In genomic region chr16:19429271-19429670, GRCh38 we compare ENCODE assay signal across 19 cellular contexts. TPM values are rescaled to one million over a fixed set of nuclear protein-coding genes. Genes with fewer than 3 reads are reported as not detected.
DNase-seq lines count a peak whose midpoint lies in the region; ATAC-seq, FAIRE-seq and TF ChIP-seq lines count a peak whose summit lies in the region.
"Had no signal": no experiment of that assay in that cellular context is flagged by ENCODE, and none has a peak within 500 bp of the region (broad histone marks: within the 10 kb centered on the region; RNA-seq: fewer than 3 reads in every experiment).

No MANE protein-coding gene starts in this region.

- no peak for TF ChIP-seq CTCF in transverse colon (IDR thresholded peaks at IDR 0.05)

- peak; percentile 22 for DNase-seq in NCI-H345 (lab: John Stamatoyannopoulos, UW)
- no peak for DNase-seq in NCI-H345 treated with DMSO at 0.1 percent for 48 hours (lab: John Stamatoyannopoulos, UW; ENCODE audit: unreplicated experiment)
- DNase-seq in NCI-H2196 treated with DMSO at 0.1 percent for 48 hours (lab: John Stamatoyannopoulos, UW; ENCODE audit: unreplicated experiment), result peak; percentile 83
- no peak for DNase-seq in transverse colon
- no peak for DNase-seq in 8988T
- DNase-seq: adrenal gland; EL; left ventricle myocardium superior; NCI-H526; stimulated activated naive B cell treated with anti-CD40 and anti-IgM and Interleukin-4, amounts not matched to agents 10 μg/mL and 1 μg/mL and 100 μg/mL, for 72 hours; WERI-Rb-1 had no signal

- no peaks in the 10 kb centered on the region for H3K36me3 ChIP-seq in transverse colon
- H3K36me3 ChIP-seq: adrenal gland, tibial nerve, WERI-Rb-1 had no signal

- intact Hi-C loops in transverse colon (cut with DNase I; ENCODE audit: low total_unique reads), result no loop called here

- H3K27ac ChIP-seq in transverse colon, result peak overlapping the region; percentile 20 to 83 (median 63)
- H3K27ac ChIP-seq: adrenal gland, WERI-Rb-1 had no signal

- TF ChIP-seq EP300 in transverse colon (IDR thresholded peaks at IDR 0.05; ENCODE audit: low read depth), result no peak

- no peak overlapping the region for H3K4me3 ChIP-seq in transverse colon
- H3K4me3 ChIP-seq: adrenal gland, tibial nerve had no signal

- TF ChIP-seq POLR2A in transverse colon (IDR thresholded peaks at IDR 0.05), result no peak

- peak; percentile 93 for FAIRE-seq in islet of Langerhans (lab: Jason Lieb, UNC)
- FAIRE-seq: A204.1 had no signal

- in situ Hi-C loops in transverse colon (cut with MboI; ENCODE audit: low pct_ligation_motif_present in 1 of 4, low pct_unique_long_range_greater_than_20kb in 1 of 4, low sequenced_read_pairs in 3 of 4), result no loop called here

- H3K9me3 ChIP-seq in transverse colon, result no peaks in the 10 kb centered on the region
- H3K9me3 ChIP-seq: adrenal gland, tibial nerve had no signal

- ATAC-seq in HG02610 (IDR thresholded peaks at IDR 0.05; ENCODE audit: unreplicated experiment), result no peak
- ATAC-seq in HG02763 (IDR thresholded peaks at IDR 0.05; ENCODE audit: unreplicated experiment), result no peak
- ATAC-seq: left ventricle myocardium superior; natural killer cell treated with Interleukin-12 subunit alpha and Interleukin-12 subunit beta and Interleukin-15 and Interleukin-18, amount 100 ng/mL, for 72 hours; stimulated activated naive B cell treated with anti-CD40 and anti-IgM and Interleukin-4, amounts not matched to agents 10 μg/mL and 1 μg/mL and 100 μg/mL, for 72 hours had no signal

- H3K27me3 ChIP-seq in transverse colon, result no peaks in the 10 kb centered on the region
- H3K27me3 ChIP-seq: adrenal gland, tibial nerve had no signal

- H3K4me1 ChIP-seq in transverse colon, result peaks cover 7 to 62% (median 24%) of the 10 kb centered on the region in 4 donors
- H3K4me1 ChIP-seq: adrenal gland, tibial nerve had no signal

- WGBS in transverse colon (ENCODE audit: low coverage in 1 of 2), 2 donors, result 26 to 40% methylated on average over 1 to 4 of the region's 4 CpGs

RNA-seq across cellular contexts. Expression of gene TMC5, which starts 11.6 kb away (rescaled TPM):
- total RNA-seq in transverse colon, result 10 to 100 TPM; 14.5 to 94.6 (median 82.4) TPM
- total RNA-seq: activated T-helper 2 cell treated with anti-CD3 and anti-CD28 coated beads, Interferon-gamma antibody, Interleukin-2, Interleukin-4, amounts not matched to agents 10 μg/mL and 5 μg/mL and 100 μg/mL, durations not matched to agents 14 hours and 24 hours and 36 hours; fibroblast of villous mesenchyme; left ventricle myocardium superior; natural killer cell treated with Interleukin-12 subunit alpha and Interleukin-12 subunit beta and Interleukin-15 and Interleukin-18, amount 100 ng/mL, for 72 hours; tibial nerve had no signal

Comparison
In these comparisons a context has a peak if more than half of its experiments do, and no peak if none do; other contexts are left out.
1. DNase-seq: peak in NCI-H345 (single experiment) and NCI-H2196 treated with DMSO at 0.1 percent for 48 hours (single experiment); none in NCI-H345 treated with DMSO at 0.1 percent for 48 hours (single experiment), transverse colon (single experiment) and 8988T (single experiment).